Comparison of ENCODE assay signal across 8 cellular contexts in genomic region chr5:123344819-123345426, GRCh38.
DNase-seq lines count a peak whose midpoint lies in the region; ATAC-seq, FAIRE-seq and TF ChIP-seq lines count a peak whose summit lies in the region.

No MANE protein-coding gene starts in this region.

- H3K4me1 ChIP-seq in left ventricle myocardium inferior: no peaks in the 10 kb centered on the region
- peaks cover 13 to 15% of the 10 kb centered on the region in 2 donors for H3K4me1 ChIP-seq in thoracic aorta (ENCODE audit: control insufficient read depth in 1 of 2, low read depth in 2 of 2)

- H3K36me3 ChIP-seq in left ventricle myocardium inferior (peaks cover 24% of the 10 kb centered on the region), thoracic aorta (no peaks in the 10 kb centered on the region)

- H3K4me3 ChIP-seq in left ventricle myocardium inferior (no peak overlapping the region), thoracic aorta (peak overlapping the region; percentile 45)

- H3K9me3 ChIP-seq in left ventricle myocardium inferior (replicated peaks): no peaks in the 10 kb centered on the region
- H3K9me3 ChIP-seq in thoracic aorta: no peaks in the 10 kb centered on the region

- peak; percentile 76 for TF ChIP-seq CTCF in left ventricle myocardium inferior (IDR thresholded peaks at IDR 0.05; ENCODE audit: borderline replicate concordance)
- TF ChIP-seq CTCF in thoracic aorta (IDR thresholded peaks at IDR 0.05): peak; percentile 72

- intact Hi-C loops in left ventricle myocardium inferior (cut with micrococcal nuclease): loop anchor here (10.0 kb wide), 1 partner anchor 830 kb away; no protein-coding TSS in a partner anchor

- H3K27me3 ChIP-seq in left ventricle myocardium inferior (ENCODE audit: low read depth) (no peaks in the 10 kb centered on the region), thoracic aorta (replicated peaks; ENCODE audit: insufficient read depth) (no peaks in the 10 kb centered on the region)

- FAIRE-seq in TTC549 (lab: Jason Lieb, UNC): peak; percentile 83

- H3K27ac ChIP-seq in left ventricle myocardium inferior (replicated peaks): no peak overlapping the region
- peak overlapping the region in 1 of 2 donors; percentile 8 for H3K27ac ChIP-seq in thoracic aorta

- ATAC-seq in thoracic aorta (ENCODE audit: insufficient number of reproducible peaks, low FRiP score, low read depth): no peak
- no peak for ATAC-seq in activated CD4-positive, CD25-positive, alpha-beta regulatory T cell treated with anti-CD3 and anti-CD28 coated beads, Interleukin-2, amount 50 U/mL, for 24 hours

- peak; percentile 35 for DNase-seq in DMS 273 treated with DMSO at 0.1 percent for 48 hours (lab: John Stamatoyannopoulos, UW)
- peak; percentile 24 for DNase-seq in HT1080 (ENCODE audit: low read depth)
- no peak for DNase-seq in left ventricle myocardium inferior
- no peak for DNase-seq in thoracic aorta (ENCODE audit: low spot score)
- DNase-seq in GOT3 (lab: John Stamatoyannopoulos, UW): no peak
- DNase-seq in 8988T: no peak

Comparison
In these comparisons a context has a peak if more than half of its experiments do, and no peak if none do; other contexts are left out.
1. DNase-seq: peak in DMS 273 treated with DMSO at 0.1 percent for 48 hours (single experiment) and HT1080 (single experiment); none in left ventricle myocardium inferior (single experiment), thoracic aorta (single experiment), GOT3 (single experiment) and 8988T (single experiment).